ENCODE assay signal across 28 cellular contexts in the genomic region with DNA sequence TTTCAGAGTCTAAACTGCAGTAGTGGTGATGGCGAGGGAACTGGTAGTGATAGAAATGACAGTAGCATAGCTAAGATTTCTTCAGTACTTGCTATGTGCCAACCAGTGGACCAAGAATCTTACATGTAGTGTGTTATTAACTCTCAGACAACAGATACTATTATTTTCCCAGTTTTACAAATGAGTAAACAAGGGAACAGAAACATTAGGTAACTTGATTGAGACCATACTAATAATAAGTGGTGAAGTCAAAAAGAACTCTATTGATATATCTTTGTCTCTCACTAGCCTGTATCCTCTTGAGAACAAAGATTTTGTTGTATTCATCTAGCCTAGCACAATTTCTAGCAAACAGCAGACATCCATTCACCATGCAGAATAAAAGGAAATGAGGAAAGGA.
DNase-seq lines count a peak whose midpoint lies in the region; ATAC-seq and TF ChIP-seq lines count a peak whose summit lies in the region.
"Had no signal": no experiment of that assay in that cellular context is flagged by ENCODE, and none has a peak within 500 bp of the region (broad histone marks: within the 10 kb centered on the region; RNA-seq: fewer than 3 reads in every experiment).

No MANE protein-coding gene starts in this region.

- DNase-seq in COLO829 (ENCODE audit: low spot score) (peak; percentile 37), dorsolateral prefrontal cortex (no peak), pons (ENCODE audit: low spot score) (peak; percentile 93), NCI-H345 (lab: John Stamatoyannopoulos, UW) (no peak)
- no peak for DNase-seq in activated CD4-positive, alpha-beta T cell treated with anti-CD3 and anti-CD28 coated beads, Interleukin-2, amount 10 ng/mL, durations not matched to agents 24 days and 14 days
- DNase-seq: 8988T; ACHN; BE2C; Calu3; CD8-positive, alpha-beta memory T cell; DMS153; DND-41; GM23248; H7; Kasumi-1; NCI-H1092 treated with DMSO at 0.1 percent for 48 hours; NCI-H1436; NCI-H187 treated with DMSO at 0.1 percent for 48 hours; NCI-H2171 treated with DMSO at 0.1 percent for 48 hours; NCI-H524; NCI-H82; NK-92 treated with Interleukin-12 subunit alpha and Interleukin-12 subunit beta, amount 100 ng/mL, for 24 hours; PC-3 had no signal

- H3K4me1 Mint-ChIP-seq in activated CD4-positive, alpha-beta T cell treated with anti-CD3 and anti-CD28 coated beads, Interleukin-2, amount 10 ng/mL, durations not matched to agents 24 days and 14 days, result peaks cover 2% of the 10 kb centered on the region

- no peaks in the 10 kb centered on the region for H3K27me3 Mint-ChIP-seq in activated CD4-positive, alpha-beta T cell treated with anti-CD3 and anti-CD28 coated beads, Interleukin-2, amount 10 ng/mL, durations not matched to agents 24 days and 14 days
- H3K27me3 Mint-ChIP-seq: CD8-positive, alpha-beta memory T cell had no signal

- no peaks in the 10 kb centered on the region for H3K9me3 Mint-ChIP-seq in activated CD4-positive, alpha-beta T cell treated with anti-CD3 and anti-CD28 coated beads, Interleukin-2, amount 10 ng/mL, durations not matched to agents 24 days and 14 days
- H3K9me3 Mint-ChIP-seq: CD8-positive, alpha-beta memory T cell had no signal

- H3K27ac ChIP-seq in dorsolateral prefrontal cortex (peak overlapping the region in 50 of 59 donors; percentile 1 to 80 (median 54)), layer of hippocampus (ENCODE audit: low read depth, low read length) (peak overlapping the region; percentile 13)
- H3K27ac ChIP-seq: GM23248 had no signal

- peak in 1 of 56 donors; percentile 5 for TF ChIP-seq CTCF in dorsolateral prefrontal cortex (IDR thresholded peaks at IDR 0.05 in 54 of 56, conservative IDR thresholded peaks at IDR 0.05 in 2 of 56; ENCODE audit: low read depth in 1 of 56, partially characterized antibody in 56 of 56)

- no peaks in the 10 kb centered on the region for H3K36me3 Mint-ChIP-seq in activated CD4-positive, alpha-beta T cell treated with anti-CD3 and anti-CD28 coated beads, Interleukin-2, amount 10 ng/mL, durations not matched to agents 24 days and 14 days (ENCODE audit: low read depth)

- H3K27me3 ChIP-seq in dorsolateral prefrontal cortex (no peaks in the 10 kb centered on the region), layer of hippocampus (ENCODE audit: control insufficient read depth, insufficient read depth, low read length) (no peaks in the 10 kb centered on the region)
- H3K27me3 ChIP-seq: BE2C had no signal

- ATAC-seq in GM18870 (IDR thresholded peaks at IDR 0.05; ENCODE audit: unreplicated experiment) (no peak), GM21360 (IDR thresholded peaks at IDR 0.05; ENCODE audit: unreplicated experiment) (no peak)
- ATAC-seq: K562, PC-3 had no signal

- no peak overlapping the region for H3K27ac Mint-ChIP-seq in activated CD4-positive, alpha-beta T cell treated with anti-CD3 and anti-CD28 coated beads, Interleukin-2, amount 10 ng/mL, durations not matched to agents 24 days and 14 days
- H3K27ac Mint-ChIP-seq: CD14-positive monocyte; CD8-positive, alpha-beta memory T cell had no signal

- no peak overlapping the region for H3K4me3 Mint-ChIP-seq in activated CD4-positive, alpha-beta T cell treated with anti-CD3 and anti-CD28 coated beads, Interleukin-2, amount 10 ng/mL, durations not matched to agents 24 days and 14 days
- H3K4me3 Mint-ChIP-seq: CD14-positive monocyte; CD8-positive, alpha-beta memory T cell had no signal

- intact Hi-C loops in dorsolateral prefrontal cortex (cut with DNase I), result no loop called here
- intact Hi-C loops in activated CD4-positive, alpha-beta T cell treated with anti-CD3 and anti-CD28 coated beads, Interleukin-2, amount 10 ng/mL, durations not matched to agents 24 days and 14 days (cut with micrococcal nuclease), result no loop called here

- no peak overlapping the region for H3K4me3 ChIP-seq in dorsolateral prefrontal cortex
- H3K4me3 ChIP-seq: GM23248, K562 had no signal

Comparison
In these comparisons a context has a peak if more than half of its experiments do, and no peak if none do; other contexts are left out.
1. DNase-seq: peak in COLO829 (single experiment) and pons (single experiment); none in dorsolateral prefrontal cortex (0 of 10), activated CD4-positive, alpha-beta T cell treated with anti-CD3 and anti-CD28 coated beads, Interleukin-2, amount 10 ng/mL, durations not matched to agents 24 days and 14 days (single experiment) and NCI-H345 (single experiment).